Comparison of ENCODE assay signal across 8 cellular contexts in the genomic region with DNA sequence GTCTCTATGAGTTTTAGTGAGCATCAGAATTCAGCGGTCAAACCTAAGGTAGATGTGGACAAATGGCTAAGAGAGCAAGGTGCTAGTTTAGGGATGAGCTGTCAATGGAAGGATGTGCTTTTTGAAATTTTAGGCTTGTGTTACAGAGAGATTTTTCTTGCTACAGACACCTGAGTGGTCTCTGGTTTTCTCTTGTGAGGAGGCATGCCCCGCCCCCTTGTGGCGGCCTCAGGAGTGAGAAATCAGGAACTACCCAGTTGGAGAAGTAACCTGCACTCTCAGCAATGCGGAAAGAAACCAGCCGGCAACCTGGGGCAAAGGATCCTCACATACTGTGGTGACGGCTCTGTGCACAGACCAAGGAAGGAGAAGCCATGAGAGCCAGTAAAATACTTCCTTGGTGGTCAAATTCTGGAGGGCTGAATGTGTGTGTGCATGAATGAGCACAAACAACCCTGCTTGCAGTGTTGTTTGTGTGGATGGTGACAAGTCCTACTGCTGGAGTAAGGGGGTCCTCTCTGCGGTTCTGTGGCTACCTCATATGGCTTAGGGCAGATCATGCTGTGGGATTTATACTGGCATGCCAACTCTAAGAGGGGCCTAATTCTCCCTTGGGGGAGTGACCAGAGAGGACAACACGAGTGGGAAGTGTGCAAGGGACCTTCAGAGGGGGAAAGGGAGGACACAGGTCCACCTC. TPM values are rescaled to one million over a fixed set of nuclear protein-coding genes. Genes with fewer than 3 reads are reported as not detected.
DNase-seq lines count a peak whose midpoint lies in the region; ATAC-seq and TF ChIP-seq lines count a peak whose summit lies in the region.

No MANE protein-coding gene starts in this region.

- H3K27me3 ChIP-seq in GM06990 (replicated peaks; ENCODE audit: control insufficient read depth, insufficient read depth, low read length): no peaks in the 10 kb centered on the region

- H3K4me3 ChIP-seq in GM06990 (replicated peaks; ENCODE audit: low read depth, low read length) (no peak overlapping the region), mucosa of descending colon (no peak overlapping the region)

- CTCF ChIA-PET in activated CD4-positive, alpha-beta T cell treated with anti-CD3 and anti-CD28 coated beads, Interleukin-2, amount 10 ng/mL, durations not matched to agents 7 days and 5 days (lab: Charles Lee): interaction anchor here (1.0 to 1.9 kb wide), 5 partner anchors 26 to 448 kb away, joined by 3 to 15 read pairs (median 3); a partner anchor contains a TSS

- no peak overlapping the region for H3K4me3 Mint-ChIP-seq in activated CD4-positive, alpha-beta T cell treated with anti-CD3 and anti-CD28 coated beads, Interleukin-2, amount 10 ng/mL, durations not matched to agents 7 days and 5 days

- intact Hi-C loops in mucosa of descending colon (cut with DNase I, micrococcal nuclease): no loop called here

- H3K9me3 ChIP-seq in mucosa of descending colon: no peaks in the 10 kb centered on the region

- no peaks in the 10 kb centered on the region for H3K9me3 Mint-ChIP-seq in activated CD4-positive, alpha-beta T cell treated with anti-CD3 and anti-CD28 coated beads, Interleukin-2, amount 10 ng/mL, durations not matched to agents 7 days and 5 days

- H3K36me3 Mint-ChIP-seq in activated CD4-positive, alpha-beta T cell treated with anti-CD3 and anti-CD28 coated beads, Interleukin-2, amount 10 ng/mL, durations not matched to agents 7 days and 5 days (ENCODE audit: low read depth): no peaks in the 10 kb centered on the region

- peaks cover 12% of the 10 kb centered on the region for H3K4me1 Mint-ChIP-seq in activated CD4-positive, alpha-beta T cell treated with anti-CD3 and anti-CD28 coated beads, Interleukin-2, amount 10 ng/mL, durations not matched to agents 7 days and 5 days

- peak; percentile 36 for DNase-seq in GM06990 (ENCODE audit: extremely low read depth, insufficient read length)
- DNase-seq in activated CD4-positive, alpha-beta T cell treated with anti-CD3 and anti-CD28 coated beads, Interleukin-2, amount 10 ng/mL, durations not matched to agents 7 days and 5 days: peak; percentile 73
- peak; percentile 72 for DNase-seq in dermis blood vessel endothelial cell
- DNase-seq in mucosa of descending colon: peak; percentile 70 to 80 (median 71)
- DNase-seq in stimulated activated naive CD4-positive, alpha-beta T cell (lab: John Stamatoyannopoulos, UW): peak; percentile 32 to 74 (median 57)
- DNase-seq in OCI-M2 (lab: John Stamatoyannopoulos, UW; ENCODE audit: unreplicated experiment): no peak

- ATAC-seq in GM21825 (IDR thresholded peaks at IDR 0.05; ENCODE audit: unreplicated experiment) (peak; percentile 97), mucosa of descending colon (peak; percentile 57)

- POLR2A ChIA-PET in activated CD4-positive, alpha-beta T cell treated with anti-CD3 and anti-CD28 coated beads, Interleukin-2, amount 10 ng/mL, durations not matched to agents 7 days and 5 days (lab: Charles Lee): no interaction called here

- H3K27ac Mint-ChIP-seq in activated CD4-positive, alpha-beta T cell treated with anti-CD3 and anti-CD28 coated beads, Interleukin-2, amount 10 ng/mL, durations not matched to agents 7 days and 5 days: no peak overlapping the region

- H3K4me1 ChIP-seq in mucosa of descending colon (ENCODE audit: low read depth): peaks cover 7% of the 10 kb centered on the region

- H3K27me3 Mint-ChIP-seq in activated CD4-positive, alpha-beta T cell treated with anti-CD3 and anti-CD28 coated beads, Interleukin-2, amount 10 ng/mL, durations not matched to agents 7 days and 5 days: peaks cover 18% of the 10 kb centered on the region

- TF ChIP-seq CTCF in GM06990 (IDR thresholded peaks at IDR 0.05; ENCODE audit: insufficient read depth, low read length, poor library complexity, severe bottlenecking): peak; percentile 82
- TF ChIP-seq CTCF in LNCAP (IDR thresholded peaks at IDR 0.05): peak; percentile 44
- TF ChIP-seq CTCF in mucosa of descending colon (IDR thresholded peaks at IDR 0.05): no peak

- H3K36me3 ChIP-seq in GM06990 (ENCODE audit: control insufficient read depth, insufficient read depth, low read length): no peaks in the 10 kb centered on the region
- H3K36me3 ChIP-seq in mucosa of descending colon (ENCODE audit: low read depth): no peaks in the 10 kb centered on the region

RNA-seq across cellular contexts. Expression of a gene that starts 16.7 kb away (rescaled TPM):
- 10 to 100 TPM; 56.0 to 62.4 TPM for total RNA-seq in activated CD4-positive, alpha-beta T cell treated with anti-CD3 and anti-CD28 coated beads, Interleukin-2, amount 10 ng/mL, durations not matched to agents 7 days and 5 days
- total RNA-seq in dermis blood vessel endothelial cell (148 and 206 TPM in 2 replicates), mucosa of descending colon (100 to 1,000 TPM; 178 to 243 (median 235) TPM)
